9 cellular contexts compared by ENCODE assay signal in genomic region chr7:25861704-25862253, GRCh38.
DNase-seq lines count a peak whose midpoint lies in the region; ATAC-seq and TF ChIP-seq lines count a peak whose summit lies in the region.
"Had no signal": no experiment of that assay in that cellular context is flagged by ENCODE, and none has a peak within 500 bp of the region (broad histone marks: within the 10 kb centered on the region; RNA-seq: fewer than 3 reads in every experiment).

No MANE protein-coding gene starts in this region.

- DNase-seq in activated CD4-positive, alpha-beta T cell treated with anti-CD3 and anti-CD28 coated beads, Interleukin-2, amount 10 ng/mL, durations not matched to agents 24 days and 14 days, result no peak
- DNase-seq in activated CD4-positive, alpha-beta T cell treated with anti-CD3 and anti-CD28 coated beads for 48 hours, result no peak
- DNase-seq in Panc1 (ENCODE audit: low read depth, low spot score) (no peak), endodermal cell (no peak), NCI-H1417 treated with DMSO at 0.1 percent for 48 hours (lab: John Stamatoyannopoulos, UW) (no peak), cerebellar cortex (ENCODE audit: low spot score) (no peak)
- no peak for DNase-seq in stimulated activated effector memory CD8-positive, alpha-beta T cell treated with anti-CD3 and anti-CD28 coated beads, Interleukin-12 subunit alpha, Interleukin-12 subunit beta, amount 100 ng/mL, for 72 hours (ENCODE audit: low spot score in 2 of 2)

- ATAC-seq in Panc1, result no peak
- no peak for ATAC-seq in stimulated activated effector memory CD8-positive, alpha-beta T cell treated with anti-CD3 and anti-CD28 coated beads, Interleukin-12 subunit alpha, Interleukin-12 subunit beta, amount 100 ng/mL, for 72 hours
- no peak for ATAC-seq in HG02678 (IDR thresholded peaks at IDR 0.05; ENCODE audit: unreplicated experiment)

- H3K27ac ChIP-seq in Panc1 (ENCODE audit: low read length) (peak overlapping the region; percentile 3; the same call in 1 of the 2 replicates), endodermal cell (ENCODE audit: low read depth, low read length) (no peak overlapping the region)
- H3K27ac ChIP-seq: parathyroid adenoma had no signal

- peak overlapping the region; percentile 76 for H3K4me3 Mint-ChIP-seq in activated CD4-positive, alpha-beta T cell treated with anti-CD3 and anti-CD28 coated beads, Interleukin-2, amount 10 ng/mL, durations not matched to agents 24 days and 14 days
- no peak overlapping the region for H3K4me3 Mint-ChIP-seq in endodermal cell
- H3K4me3 Mint-ChIP-seq in stimulated activated effector memory CD8-positive, alpha-beta T cell treated with anti-CD3 and anti-CD28 coated beads, Interleukin-12 subunit alpha, Interleukin-12 subunit beta, amount 100 ng/mL, for 72 hours, result peak overlapping the region; percentile 66

- H3K9me3 Mint-ChIP-seq in activated CD4-positive, alpha-beta T cell treated with anti-CD3 and anti-CD28 coated beads, Interleukin-2, amount 10 ng/mL, durations not matched to agents 24 days and 14 days, result peaks cover 9% of the 10 kb centered on the region
- no peaks in the 10 kb centered on the region for H3K9me3 Mint-ChIP-seq in endodermal cell
- H3K9me3 Mint-ChIP-seq in stimulated activated effector memory CD8-positive, alpha-beta T cell treated with anti-CD3 and anti-CD28 coated beads, Interleukin-12 subunit alpha, Interleukin-12 subunit beta, amount 100 ng/mL, for 72 hours, result peaks cover 10% of the 10 kb centered on the region

- BruUV-seq in Panc1 (replicated peaks; lab: Mats Ljungman, UMichigan), result no TSS peak

- in situ Hi-C loops in Panc1 (cut with HindIII; ENCODE audit: low pct_unique_long_range_greater_than_20kb, low sequenced_read_pairs), result no loop called here

- H3K4me1 Mint-ChIP-seq in activated CD4-positive, alpha-beta T cell treated with anti-CD3 and anti-CD28 coated beads, Interleukin-2, amount 10 ng/mL, durations not matched to agents 24 days and 14 days, result peaks cover 30% of the 10 kb centered on the region
- peaks cover 12% of the 10 kb centered on the region for H3K4me1 Mint-ChIP-seq in endodermal cell
- H3K4me1 Mint-ChIP-seq in stimulated activated effector memory CD8-positive, alpha-beta T cell treated with anti-CD3 and anti-CD28 coated beads, Interleukin-12 subunit alpha, Interleukin-12 subunit beta, amount 100 ng/mL, for 72 hours, result peaks cover 15% of the 10 kb centered on the region

- peak overlapping the region; percentile 75 for H3K27ac Mint-ChIP-seq in activated CD4-positive, alpha-beta T cell treated with anti-CD3 and anti-CD28 coated beads, Interleukin-2, amount 10 ng/mL, durations not matched to agents 24 days and 14 days
- no peak overlapping the region for H3K27ac Mint-ChIP-seq in endodermal cell
- H3K27ac Mint-ChIP-seq in stimulated activated effector memory CD8-positive, alpha-beta T cell treated with anti-CD3 and anti-CD28 coated beads, Interleukin-12 subunit alpha, Interleukin-12 subunit beta, amount 100 ng/mL, for 72 hours, result peak overlapping the region; percentile 40

- H3K4me3 ChIP-seq in Panc1 (ENCODE audit: low read depth in 2 of 2, low read length in 2 of 2) (peak overlapping the region; percentile 43 to 49), endodermal cell (ENCODE audit: low read length) (peak overlapping the region; percentile 79)

- H3K36me3 Mint-ChIP-seq in activated CD4-positive, alpha-beta T cell treated with anti-CD3 and anti-CD28 coated beads, Interleukin-2, amount 10 ng/mL, durations not matched to agents 24 days and 14 days (ENCODE audit: low read depth), result peaks cover 9% of the 10 kb centered on the region
- H3K36me3 Mint-ChIP-seq in endodermal cell (ENCODE audit: low read depth), result no peaks in the 10 kb centered on the region
- H3K36me3 Mint-ChIP-seq in stimulated activated effector memory CD8-positive, alpha-beta T cell treated with anti-CD3 and anti-CD28 coated beads, Interleukin-12 subunit alpha, Interleukin-12 subunit beta, amount 100 ng/mL, for 72 hours, result peaks cover 31% of the 10 kb centered on the region

- H3K27me3 Mint-ChIP-seq in activated CD4-positive, alpha-beta T cell treated with anti-CD3 and anti-CD28 coated beads, Interleukin-2, amount 10 ng/mL, durations not matched to agents 24 days and 14 days, result peaks cover 65% of the 10 kb centered on the region
- H3K27me3 Mint-ChIP-seq in endodermal cell (ENCODE audit: insufficient read depth), result peaks cover 30% of the 10 kb centered on the region

- H3K4me1 ChIP-seq in Panc1 (ENCODE audit: control insufficient read depth, insufficient read depth, low read length) (peaks cover 17% of the 10 kb centered on the region; the same call in 1 of the 2 replicates), endodermal cell (ENCODE audit: control insufficient read depth, insufficient read depth, low read length) (no peaks in the 10 kb centered on the region)
- H3K4me1 ChIP-seq: parathyroid adenoma had no signal

- intact Hi-C loops in activated CD4-positive, alpha-beta T cell treated with anti-CD3 and anti-CD28 coated beads, Interleukin-2, amount 10 ng/mL, durations not matched to agents 24 days and 14 days (cut with micrococcal nuclease), result loop anchor here (1.0 to 10.0 kb wide), 8 partner anchors 90 to 1381 kb away; partner anchors contain the start of genes EVX1, HNRNPA2B1, NFE2L3 and SKAP2
- intact Hi-C loops in Panc1 (cut with micrococcal nuclease; ENCODE audit: unreplicated experiment), result no loop called here

- TF ChIP-seq CTCF in Panc1 (IDR thresholded peaks at IDR 0.05), result no peak
- TF ChIP-seq CTCF in endodermal cell (conservative IDR thresholded peaks at IDR 0.05), result no peak

- peaks cover 19% of the 10 kb centered on the region for H3K27me3 ChIP-seq in Panc1 (ENCODE audit: control insufficient read depth, insufficient read depth, low read length)
- H3K27me3 ChIP-seq in endodermal cell (ENCODE audit: control insufficient read depth, insufficient read depth, low read length, poor library complexity, severe bottlenecking), result peaks cover 53% of the 10 kb centered on the region

- H3K9ac ChIP-seq in endodermal cell (ENCODE audit: extremely low read depth, low read length, poor library complexity, severe bottlenecking), result peak overlapping the region; percentile 16
- H3K9ac ChIP-seq: parathyroid adenoma had no signal

- POLR2A ChIA-PET in Panc1 (lab: Charles Lee), result interaction anchor here (0.5 to 0.6 kb wide), 2 partner anchors 201 to 1737 kb away, joined by 3 read pairs; no protein-coding TSS in a partner anchor

- H3K36me3 ChIP-seq in Panc1 (ENCODE audit: control insufficient read depth, insufficient read depth, low read length) (no peaks in the 10 kb centered on the region), endodermal cell (ENCODE audit: control insufficient read depth, insufficient read depth, low read length) (no peaks in the 10 kb centered on the region)

- 4 to 13% methylated on average over 7 to 12 of the region's 13 CpGs for WGBS in endodermal cell (ENCODE audit: insufficient coverage in 1 of 2, insufficient read length in 1 of 2), 2 experiments

- no peaks in the 10 kb centered on the region for H3K9me3 ChIP-seq in Panc1 (ENCODE audit: control insufficient read depth, insufficient read depth, low read depth, low read length)
- H3K9me3 ChIP-seq in endodermal cell (ENCODE audit: control insufficient read depth, low read length), result no peaks in the 10 kb centered on the region

- CTCF ChIA-PET in Panc1 (lab: Charles Lee), result interaction anchor here (0.7 kb wide), 1 partner anchor 34 kb away, joined by 3 read pairs; no protein-coding TSS in a partner anchor
